In the genomic region with DNA sequence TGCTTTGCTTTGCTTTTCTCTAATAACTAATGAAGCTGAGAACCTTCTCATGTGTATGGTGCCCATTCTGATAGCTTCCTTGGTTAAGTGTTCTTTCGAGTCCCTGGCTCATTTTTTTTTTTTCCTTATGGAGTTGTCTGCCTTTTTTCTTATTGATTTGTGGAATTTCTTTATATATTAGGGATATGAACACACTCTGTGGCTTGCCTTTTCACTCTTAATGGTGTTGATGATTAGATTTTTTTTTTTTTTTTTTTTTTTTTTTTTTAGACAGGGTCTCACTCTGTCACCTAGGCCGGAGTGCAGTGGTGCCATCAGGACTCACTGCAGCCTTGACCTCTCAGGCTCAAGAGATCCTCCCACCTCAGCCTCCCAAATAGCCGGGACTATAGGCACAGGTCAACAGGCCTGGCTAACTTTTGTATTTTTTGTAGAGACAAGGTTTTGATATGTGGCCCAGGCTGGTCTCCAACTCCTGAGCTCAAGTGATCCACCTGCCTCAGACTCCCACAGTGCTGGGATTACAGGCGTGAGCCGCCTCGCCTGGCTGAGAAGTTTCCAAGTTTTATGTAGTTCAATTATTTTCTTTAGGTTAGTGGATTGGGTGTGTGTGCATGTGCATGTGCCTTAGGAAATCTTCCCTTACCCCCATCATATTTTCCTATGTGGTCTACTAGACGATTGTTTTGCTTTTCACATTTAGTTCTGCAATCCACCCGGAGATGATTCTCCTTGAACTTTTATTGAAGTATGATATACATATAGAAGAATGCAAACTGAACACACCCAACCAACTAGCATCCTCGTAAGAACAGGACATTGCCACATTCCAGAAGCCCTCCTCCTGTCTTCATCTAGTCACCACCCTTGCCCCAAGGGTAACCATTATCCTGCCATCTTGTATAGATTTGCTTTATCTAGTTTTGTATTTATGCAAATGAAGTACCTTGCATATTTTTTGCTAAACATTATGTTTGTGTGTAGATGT, we compare ENCODE assay signal across 10 cellular contexts. TPM values are rescaled to one million over a fixed set of nuclear protein-coding genes. Genes with fewer than 3 reads are reported as not detected.
DNase-seq lines count a peak whose midpoint lies in the region; ATAC-seq and TF ChIP-seq lines count a peak whose summit lies in the region.
"Had no signal": no experiment of that assay in that cellular context is flagged by ENCODE, and none has a peak within 500 bp of the region (broad histone marks: within the 10 kb centered on the region; RNA-seq: fewer than 3 reads in every experiment).

No MANE protein-coding gene starts in this region.

- peak overlapping the region; percentile 97 for H3K4me3 ChIP-seq in osteoblast (ENCODE audit: insufficient read depth, low read length)

- H3K36me3 Mint-ChIP-seq in dendritic cell treated with granulocyte-macrophage colony-stimulating factor and Interleukin-4, amounts not matched to agents 40 ng/mL and 50 ng/mL, for 4 days (ENCODE audit: low read depth): peaks cover 15% of the 10 kb centered on the region

- H3K9ac ChIP-seq in ES-I3 (ENCODE audit: low read depth, low read length): peak overlapping the region; percentile 93; the same call in 1 of the 2 replicates

- no peaks in the 10 kb centered on the region for H3K27me3 ChIP-seq in osteoblast (ENCODE audit: insufficient read depth, low read length)

- H3K4me2 ChIP-seq in osteoblast (ENCODE audit: insufficient read depth, low read length): peak overlapping the region; percentile 97

- H3K27me3 Mint-ChIP-seq in dendritic cell treated with granulocyte-macrophage colony-stimulating factor and Interleukin-4, amounts not matched to agents 40 ng/mL and 50 ng/mL, for 4 days: peaks cover 6% of the 10 kb centered on the region

- H3K9me3 Mint-ChIP-seq in dendritic cell treated with granulocyte-macrophage colony-stimulating factor and Interleukin-4, amounts not matched to agents 40 ng/mL and 50 ng/mL, for 4 days: no peaks in the 10 kb centered on the region

- H3K36me3 ChIP-seq in ES-I3 (ENCODE audit: insufficient read depth, low read length) (no peaks in the 10 kb centered on the region), osteoblast (ENCODE audit: insufficient read depth, low read length) (peaks cover 6% of the 10 kb centered on the region)

- H3K27ac Mint-ChIP-seq in dendritic cell treated with granulocyte-macrophage colony-stimulating factor and Interleukin-4, amounts not matched to agents 40 ng/mL and 50 ng/mL, for 4 days: no peak overlapping the region

- H3K9me3 ChIP-seq in ES-I3 (ENCODE audit: control insufficient read depth, insufficient read depth, low read length) (no peaks in the 10 kb centered on the region), osteoblast (ENCODE audit: low read depth, low read length) (no peaks in the 10 kb centered on the region)

- ATAC-seq in HG02884 (IDR thresholded peaks at IDR 0.05; ENCODE audit: unreplicated experiment): no peak

- H3K4me1 ChIP-seq in ES-I3 (ENCODE audit: insufficient read depth, low read length) (peaks cover 5% of the 10 kb centered on the region), osteoblast (ENCODE audit: insufficient read depth, low read length) (peaks cover 21% of the 10 kb centered on the region)

- peaks cover 15% of the 10 kb centered on the region for H4K20me1 ChIP-seq in osteoblast (ENCODE audit: insufficient read depth, low read length)

- no peak for TF ChIP-seq CTCF in osteoblast (IDR thresholded peaks at IDR 0.05; ENCODE audit: extremely low read depth, low read depth, low read length)

- peaks cover 14% of the 10 kb centered on the region for H3K4me1 Mint-ChIP-seq in dendritic cell treated with granulocyte-macrophage colony-stimulating factor and Interleukin-4, amounts not matched to agents 40 ng/mL and 50 ng/mL, for 4 days (ENCODE audit: low read depth)

- peak overlapping the region; percentile 99 for H2AFZ ChIP-seq in osteoblast (ENCODE audit: low read length)

- H3K79me2 ChIP-seq in osteoblast (ENCODE audit: insufficient read depth, low read length): peaks cover 32% of the 10 kb centered on the region

- DNase-seq in NCI-H460 (ENCODE audit: extremely low read depth, low read depth): peak; percentile 73
- DNase-seq in osteoblast (ENCODE audit: insufficient read length, low spot score, missing footprints): peak; percentile 61
- no peak for DNase-seq in NCI-H2107 treated with DMSO at 0.1 percent for 48 hours (lab: John Stamatoyannopoulos, UW; ENCODE audit: unreplicated experiment)
- no peak for DNase-seq in occipital lobe (lab: John Stamatoyannopoulos, UW)
- DNase-seq in NCI-H146 treated with DMSO at 0.1 percent for 48 hours (lab: John Stamatoyannopoulos, UW; ENCODE audit: unreplicated experiment): no peak
- DNase-seq: activated CD4-positive, CD25-positive, alpha-beta regulatory T cell treated with anti-CD3 and anti-CD28 coated beads, Interleukin-2, amount 50 U/mL, for 72 hours; substantia nigra had no signal

- peak overlapping the region; percentile 85 for H3K4me3 Mint-ChIP-seq in dendritic cell treated with granulocyte-macrophage colony-stimulating factor and Interleukin-4, amounts not matched to agents 40 ng/mL and 50 ng/mL, for 4 days

- H3K27ac ChIP-seq in osteoblast (ENCODE audit: low read depth, low read length): peak overlapping the region; percentile 88

- intact Hi-C loops in dendritic cell treated with granulocyte-macrophage colony-stimulating factor and Interleukin-4, amounts not matched to agents 40 ng/mL and 50 ng/mL, for 4 days (cut with micrococcal nuclease): no loop called here

RNA-seq across cellular contexts. Expression of gene SNRPA1, which starts 1.7 kb away (rescaled TPM):
- total RNA-seq in NCI-H460 (2014; rRNA removed; shearing (Covaris generic)): 38.9 and 61.5 TPM in 2 replicates
- 59.7 and 106 TPM in 2 replicates for polyA plus RNA-seq in NCI-H460 (2014; cell fraction: nucleus; rRNA removed)
- 7.1 and 9.8 TPM in 2 replicates for total RNA-seq in osteoblast
- total RNA-seq in occipital lobe: 15.0 TPM

RNA-seq across cellular contexts. Expression of gene SELENOS, which starts 19.4 kb away (rescaled TPM):
- total RNA-seq in NCI-H460 (2014; rRNA removed; shearing (Covaris generic)): 65.9 and 70.9 TPM in 2 replicates
- 57.8 and 66.6 TPM in 2 replicates for polyA plus RNA-seq in NCI-H460 (2014; cell fraction: nucleus; rRNA removed)
- total RNA-seq in osteoblast (74.3 and 79.6 TPM in 2 replicates), occipital lobe (40.1 TPM)

RNA-seq across cellular contexts. Expression of gene CHSY1, which starts 44.9 kb away (rescaled TPM):
- total RNA-seq in NCI-H460 (2014; rRNA removed; shearing (Covaris generic)): 21.1 and 24.5 TPM in 2 replicates
- polyA plus RNA-seq in NCI-H460 (2014; cell fraction: nucleus; rRNA removed): 8.8 and 12.5 TPM in 2 replicates
- total RNA-seq in osteoblast (36.8 and 39.1 TPM in 2 replicates), occipital lobe (23.9 TPM)

Comparison
In these comparisons a context has a peak if more than half of its experiments do, and no peak if none do; other contexts are left out.
1. DNase-seq: peak in NCI-H460 (single experiment) and osteoblast (single experiment); none in NCI-H2107 treated with DMSO at 0.1 percent for 48 hours (single experiment), occipital lobe (single experiment) and NCI-H146 treated with DMSO at 0.1 percent for 48 hours (single experiment).